8 cellular contexts compared by ENCODE assay signal in the genomic region with DNA sequence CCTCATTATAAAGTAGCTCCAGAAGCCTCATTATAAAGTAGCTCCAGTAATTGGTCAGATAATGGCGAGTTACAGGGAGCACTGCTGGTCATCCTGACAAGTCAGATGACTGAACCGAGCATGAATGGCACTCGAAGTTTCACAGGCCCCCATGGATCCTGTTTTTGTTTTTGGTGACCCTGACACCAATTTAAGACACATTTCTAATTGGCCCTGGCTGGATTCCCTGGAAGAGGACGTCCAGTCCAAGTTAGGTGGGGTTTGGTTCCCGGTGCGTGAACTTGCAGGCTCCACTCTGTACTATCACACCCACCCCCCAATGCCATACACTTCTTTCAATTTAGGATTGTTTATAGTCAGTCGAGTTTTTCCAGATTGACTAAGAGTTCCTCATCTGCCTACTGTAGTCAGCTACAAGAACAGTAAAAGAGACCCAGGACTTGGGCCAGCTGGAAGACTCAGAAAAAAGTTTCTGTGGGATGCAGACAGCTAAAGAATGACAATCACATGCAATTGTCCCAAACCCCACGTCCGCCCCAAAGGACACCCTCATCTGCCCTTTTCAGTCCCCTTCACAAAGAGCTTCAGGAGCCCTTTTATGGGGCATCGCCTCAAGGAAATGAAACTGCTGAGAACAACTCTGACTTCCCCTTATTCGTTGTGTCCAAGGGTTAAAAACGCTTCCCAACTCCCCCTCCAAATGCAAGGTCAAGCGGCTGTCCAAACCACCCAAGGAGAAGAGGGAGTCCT. TPM values are rescaled to one million over a fixed set of nuclear protein-coding genes. Genes with fewer than 3 reads are reported as not detected.
DNase-seq lines count a peak whose midpoint lies in the region; ATAC-seq and TF ChIP-seq lines count a peak whose summit lies in the region.

No MANE protein-coding gene starts in this region.

- H3K27me3 Mint-ChIP-seq in Caco-2 (ENCODE audit: insufficient read depth, unreplicated experiment): no peaks in the 10 kb centered on the region

- H3K27me3 ChIP-seq in Caco-2 (replicated peaks; ENCODE audit: control insufficient read depth, insufficient read depth, low read length) (no peaks in the 10 kb centered on the region), ovary (no peaks in the 10 kb centered on the region)

- peak overlapping the region; percentile 96 for H3K27ac Mint-ChIP-seq in Caco-2 (ENCODE audit: unreplicated experiment)

- peak overlapping the region; percentile 93 for H3K4me3 Mint-ChIP-seq in Caco-2 (ENCODE audit: unreplicated experiment)

- peaks cover 20% of the 10 kb centered on the region for H3K4me1 ChIP-seq in Caco-2
- H3K4me1 ChIP-seq in ovary (ENCODE audit: insufficient read depth): peaks cover 5% of the 10 kb centered on the region

- POLR2A ChIA-PET in Caco-2 (lab: Charles Lee): interaction anchor here (1.0 to 1.3 kb wide), 2 partner anchors 11 to 17 kb away, joined by 4 to 7 read pairs; no protein-coding TSS in a partner anchor
- POLR2A ChIA-PET in RWPE1 (lab: Yijun Ruan, JAX; ENCODE audit: low non-redundant PET): no interaction called here

- peaks cover 9% of the 10 kb centered on the region for H3K4me1 Mint-ChIP-seq in Caco-2 (ENCODE audit: low read depth, unreplicated experiment)

- no TSS peak for BruUV-seq in Caco-2 (replicated peaks; lab: Mats Ljungman, UMichigan)

- CTCF ChIA-PET in Caco-2 (lab: Charles Lee) (interaction anchor here (1.1 to 1.2 kb wide), 2 partner anchors 234 to 301 kb away, joined by 3 to 4 read pairs; no protein-coding TSS in a partner anchor), RWPE1 (lab: Yijun Ruan, JAX) (interaction anchor here (0.6 kb wide), 2 partner anchors 150 to 387 kb away, joined by 3 read pairs; no protein-coding TSS in a partner anchor)

- peaks cover 72% of the 10 kb centered on the region for H3K36me3 Mint-ChIP-seq in Caco-2 (ENCODE audit: insufficient read depth, unreplicated experiment)

- H3K36me3 ChIP-seq in Caco-2 (ENCODE audit: control insufficient read depth, insufficient read depth, low read length): peaks cover 6% of the 10 kb centered on the region
- H3K36me3 ChIP-seq in ovary: no peaks in the 10 kb centered on the region

- H3K4me3 ChIP-seq in Caco-2 (ENCODE audit: low read depth, low read length) (peak overlapping the region; percentile 89), ovary (peak overlapping the region; percentile 80)

- H3K9me3 Mint-ChIP-seq in Caco-2 (ENCODE audit: unreplicated experiment): no peaks in the 10 kb centered on the region

- TF ChIP-seq POLR2A in ovary (IDR thresholded peaks at IDR 0.05): no peak
- TF ChIP-seq POLR2A in GM18505 (IDR thresholded peaks at IDR 0.05; ENCODE audit: borderline replicate concordance, extremely low read depth, insufficient read depth, insufficient read length): no peak

- WGBS in ovary, 3 donors: 6 to 7% (median 7%) methylated on average over 13 of the region's 13 CpGs

- intact Hi-C loops in Caco-2 (cut with micrococcal nuclease; ENCODE audit: unreplicated experiment): loop anchor here (5.0 kb wide), 3 partner anchors 88 to 153 kb away; no protein-coding TSS in a partner anchor
- intact Hi-C loops in ovary (cut with DNase I): loop anchor here (5.0 to 10.0 kb wide), 7 partner anchors 61 to 301 kb away; no protein-coding TSS in a partner anchor

- no peak for ATAC-seq in HG03442 (IDR thresholded peaks at IDR 0.05; ENCODE audit: unreplicated experiment)
- no peak for ATAC-seq in GM18505 (IDR thresholded peaks at IDR 0.05; ENCODE audit: unreplicated experiment)

- no peaks in the 10 kb centered on the region for H3K9me3 ChIP-seq in Caco-2
- H3K9me3 ChIP-seq in ovary: no peaks in the 10 kb centered on the region

- TF ChIP-seq CTCF in Caco-2 (IDR thresholded peaks at IDR 0.05; ENCODE audit: insufficient read depth in 1 of 2, low read depth in 1 of 2, low read length in 1 of 2, severe bottlenecking in 1 of 2, unreplicated experiment in 1 of 2) (no peak), RWPE1 (conservative IDR thresholded peaks at IDR 0.05; ENCODE audit: low read depth) (no peak), ovary (IDR thresholded peaks at IDR 0.05) (no peak)

- DNase-seq in Caco-2: no peak
- DNase-seq in RWPE1 (ENCODE audit: low spot score): no peak
- no peak for DNase-seq in epithelial cell of prostate (ENCODE audit: low read depth, low spot score)
- DNase-seq in ovary: peak in 1 of 5 donors; percentile 27
- no peak for DNase-seq in inferior parietal cortex (ENCODE audit: extremely low spot score)
- DNase-seq in HK-2 (ENCODE audit: unreplicated experiment): no peak

- peak overlapping the region; percentile 99 for H3K27ac ChIP-seq in RWPE1
- H3K27ac ChIP-seq in epithelial cell of prostate: peak overlapping the region; percentile 97
- peak overlapping the region; percentile 34 to 80 for H3K27ac ChIP-seq in ovary

- no peak for TF ChIP-seq EP300 in ovary (IDR thresholded peaks at IDR 0.05)

RNA-seq across cellular contexts. Expression of gene DHRS3, which starts 2.7 kb away (rescaled TPM):
- 59.4 and 64.6 TPM in 2 replicates for total RNA-seq in Caco-2 (2022)
- total RNA-seq in ovary: 10 to 100 TPM; 25.8 to 92.3 (median 57.8) TPM
- polyA plus RNA-seq in ovary: 10 to 100 TPM; 32.5 to 33.8 TPM

RNA-seq across cellular contexts. Expression of gene AADACL4, which starts 28.5 kb away (rescaled TPM):
- total RNA-seq in Caco-2 (2022) (not detected in 2 replicates), ovary (not detected)
- polyA plus RNA-seq in ovary: under 1 TPM in 1 of 2 donors, not detected in 1; 0.38 TPM
